31 cellular contexts compared by ENCODE assay signal in genomic region chr5:174094857-174095606, GRCh38. TPM values are rescaled to one million over a fixed set of nuclear protein-coding genes. Genes with fewer than 3 reads are reported as not detected.
"Had no signal": no experiment of that assay in that cellular context is flagged by ENCODE, and none has a peak within 500 bp of the region (broad histone marks: within the 10 kb centered on the region; RNA-seq: fewer than 3 reads in every experiment).

No MANE protein-coding gene starts in this region.

- H3K27ac ChIP-seq: colonic mucosa, foreskin keratinocyte, neural progenitor cell, prostate gland, suprapubic skin, transverse colon, uterus had no signal

- H3K27ac Mint-ChIP-seq: activated CD4-positive, alpha-beta T cell treated with anti-CD3 and anti-CD28 coated beads, Interleukin-2, amount 10 ng/mL, durations not matched to agents 24 days and 14 days; activated CD8-positive, alpha-beta T cell treated with anti-CD3 and anti-CD28 coated beads for 36 hours; activated naive CD4-positive, alpha-beta T cell treated with anti-CD3 and anti-CD28 coated beads for 36 hours; activated naive CD8-positive, alpha-beta T cell treated with anti-CD3 and anti-CD28 coated beads, Interleukin-2, amount 50 U/mL, for 24 hours; activated T-helper 2 cell treated with anti-CD3 and anti-CD28 coated beads, Interferon-gamma antibody, Interleukin-2, Interleukin-4, amounts not matched to agents 10 μg/mL and 5 μg/mL and 100 μg/mL, durations not matched to agents 14 hours and 24 hours and 36 hours; endodermal cell; naive thymus-derived CD4-positive, alpha-beta T cell; neural progenitor cell; stimulated activated naive CD8-positive, alpha-beta T cell treated with anti-CD3 and anti-CD28 coated beads, Interleukin-15, amount 100 ng/mL, for 72 hours had no signal

- H3K36me3 Mint-ChIP-seq: naive thymus-derived CD4-positive, alpha-beta T cell; neural progenitor cell had no signal

- H2AFZ ChIP-seq: neural progenitor cell had no signal

- H3K4me3 ChIP-seq: colonic mucosa, neural progenitor cell, prostate gland, suprapubic skin, transverse colon, uterus had no signal

- H3K4me2 ChIP-seq: neural progenitor cell had no signal

- ATAC-seq: activated CD8-positive, alpha-beta T cell treated with anti-CD3 and anti-CD28 coated beads for 36 hours; activated naive CD8-positive, alpha-beta T cell treated with anti-CD3 and anti-CD28 coated beads, Interleukin-2, amount 50 U/mL, for 24 hours; foreskin keratinocyte; left cardiac atrium; naive thymus-derived CD4-positive, alpha-beta T cell; right cardiac atrium; stimulated activated naive CD8-positive, alpha-beta T cell treated with anti-CD3 and anti-CD28 coated beads, Interleukin-15, amount 100 ng/mL, for 72 hours had no signal

- H3K9me3 ChIP-seq: colonic mucosa, prostate gland, suprapubic skin, transverse colon, uterus had no signal

- H3K4me1 Mint-ChIP-seq: activated CD4-positive, alpha-beta T cell treated with anti-CD3 and anti-CD28 coated beads, Interleukin-2, amount 10 ng/mL, durations not matched to agents 24 days and 14 days; activated naive CD8-positive, alpha-beta T cell treated with anti-CD3 and anti-CD28 coated beads, Interleukin-2, amount 50 U/mL, for 24 hours; central memory CD8-positive, alpha-beta T cell; endodermal cell; naive thymus-derived CD4-positive, alpha-beta T cell; stimulated activated naive CD8-positive, alpha-beta T cell treated with anti-CD3 and anti-CD28 coated beads, Interleukin-15, amount 100 ng/mL, for 72 hours had no signal

- H3K4me1 ChIP-seq: colonic mucosa, foreskin keratinocyte, prostate gland, suprapubic skin, transverse colon, uterus had no signal

- H3K27me3 Mint-ChIP-seq: activated CD4-positive, alpha-beta T cell treated with anti-CD3 and anti-CD28 coated beads, Interleukin-2, amount 10 ng/mL, durations not matched to agents 24 days and 14 days; activated CD8-positive, alpha-beta T cell treated with anti-CD3 and anti-CD28 coated beads for 36 hours had no signal

- H3K27me3 ChIP-seq: colonic mucosa, foreskin keratinocyte, neural progenitor cell, transverse colon, uterus had no signal

- H3K9ac ChIP-seq: neural progenitor cell had no signal

- H3K9me3 Mint-ChIP-seq: activated CD4-positive, alpha-beta T cell treated with anti-CD3 and anti-CD28 coated beads, Interleukin-2, amount 10 ng/mL, durations not matched to agents 24 days and 14 days; activated CD8-positive, alpha-beta T cell treated with anti-CD3 and anti-CD28 coated beads for 36 hours; activated naive CD4-positive, alpha-beta T cell treated with anti-CD3 and anti-CD28 coated beads for 36 hours; activated naive CD8-positive, alpha-beta T cell treated with anti-CD3 and anti-CD28 coated beads, Interleukin-2, amount 50 U/mL, for 24 hours; activated T-helper 2 cell treated with anti-CD3 and anti-CD28 coated beads, Interferon-gamma antibody, Interleukin-2, Interleukin-4, amounts not matched to agents 10 μg/mL and 5 μg/mL and 100 μg/mL, durations not matched to agents 14 hours and 24 hours and 36 hours; central memory CD8-positive, alpha-beta T cell; endodermal cell; naive thymus-derived CD4-positive, alpha-beta T cell; stimulated activated naive CD8-positive, alpha-beta T cell treated with anti-CD3 and anti-CD28 coated beads, Interleukin-15, amount 100 ng/mL, for 72 hours had no signal

- DNase-seq: activated CD4-positive, alpha-beta T cell treated with anti-CD3 and anti-CD28 coated beads, Interleukin-2, amount 10 ng/mL, durations not matched to agents 24 days and 14 days; activated CD4-positive, CD25-positive, alpha-beta regulatory T cell; activated CD8-positive, alpha-beta T cell treated with anti-CD3 and anti-CD28 coated beads for 36 hours; activated naive CD4-positive, alpha-beta T cell treated with anti-CD3 and anti-CD28 coated beads for 36 hours; activated naive CD8-positive, alpha-beta T cell treated with anti-CD3 and anti-CD28 coated beads, Interleukin-2, amount 50 U/mL, for 24 hours; activated T-cell treated with anti-CD3 and anti-CD28 coated beads, Interleukin-2, amount 50 U/mL, for 1 hour; anterior cingulate cortex; colonic mucosa; endodermal cell; foreskin keratinocyte; hippocampal formation; left cardiac atrium; mesenchymal stem cell; naive thymus-derived CD4-positive, alpha-beta T cell; right cardiac atrium; small intestine; stimulated activated CD4-positive, alpha-beta T cell treated with anti-CD3 and anti-CD28 coated beads, Interleukin-15, amount 100 ng/mL, for 24 hours; stimulated activated CD4-positive, alpha-beta T cell treated with anti-CD3 and anti-CD28 coated beads, Interleukin-2, amount 100 ng/mL, for 48 hours; stimulated activated naive CD8-positive, alpha-beta T cell treated with anti-CD3 and anti-CD28 coated beads, Interleukin-15, amount 100 ng/mL, for 72 hours; transverse colon; uterus had no signal

- H3K36me3 ChIP-seq: colonic mucosa, neural progenitor cell, prostate gland, suprapubic skin, transverse colon, uterus had no signal

- H3K4me3 Mint-ChIP-seq: activated CD4-positive, alpha-beta T cell treated with anti-CD3 and anti-CD28 coated beads, Interleukin-2, amount 10 ng/mL, durations not matched to agents 24 days and 14 days; activated CD8-positive, alpha-beta T cell treated with anti-CD3 and anti-CD28 coated beads for 36 hours; activated naive CD4-positive, alpha-beta T cell treated with anti-CD3 and anti-CD28 coated beads for 36 hours; activated naive CD8-positive, alpha-beta T cell treated with anti-CD3 and anti-CD28 coated beads, Interleukin-2, amount 50 U/mL, for 24 hours; brain; central memory CD8-positive, alpha-beta T cell; endodermal cell; naive thymus-derived CD4-positive, alpha-beta T cell; neural progenitor cell; stimulated activated naive CD8-positive, alpha-beta T cell treated with anti-CD3 and anti-CD28 coated beads, Interleukin-15, amount 100 ng/mL, for 72 hours had no signal

RNA-seq across cellular contexts. Expression of gene NSG2, which starts 49.5 kb away (rescaled TPM):
- total RNA-seq: activated CD4-positive, alpha-beta T cell treated with anti-CD3 and anti-CD28 coated beads, Interleukin-2, amount 10 ng/mL, durations not matched to agents 24 days and 14 days; activated CD8-positive, alpha-beta T cell treated with anti-CD3 and anti-CD28 coated beads for 36 hours; activated naive CD4-positive, alpha-beta T cell treated with anti-CD3 and anti-CD28 coated beads for 36 hours; activated T-helper 2 cell treated with anti-CD3 and anti-CD28 coated beads, Interferon-gamma antibody, Interleukin-2, Interleukin-4, amounts not matched to agents 10 μg/mL and 5 μg/mL and 100 μg/mL, durations not matched to agents 14 hours and 24 hours and 36 hours; endodermal cell; epithelial cell of proximal tubule; fibroblast of lung; foreskin keratinocyte; lower leg skin; naive thymus-derived CD4-positive, alpha-beta T cell; osteocyte; suprapubic skin had no signal
- polyA plus RNA-seq: fibroblast of lung; foreskin keratinocyte; naive thymus-derived CD4-positive, alpha-beta T cell had no signal
